Comparison of ENCODE assay signal across 24 cellular contexts in the genomic region with DNA sequence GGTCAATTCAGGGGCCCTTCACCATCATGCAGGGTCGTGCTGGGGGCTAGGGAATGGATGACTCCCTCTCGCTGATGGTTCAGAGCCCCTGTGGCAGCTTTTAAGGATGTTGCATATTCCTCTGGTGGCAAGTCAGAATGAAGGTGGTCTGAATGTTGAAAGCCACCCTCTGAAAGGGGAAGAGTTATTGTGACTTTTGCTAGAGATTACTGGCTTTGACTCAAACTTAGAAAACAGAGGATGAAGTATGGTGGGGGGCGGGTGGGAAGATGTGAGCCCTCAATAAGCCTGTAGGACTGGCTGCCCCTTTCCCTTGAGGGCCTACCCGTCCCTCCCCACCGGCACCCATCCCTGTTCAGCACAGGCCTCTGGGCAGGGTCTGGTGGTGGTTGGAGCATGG. TPM values are rescaled to one million over a fixed set of nuclear protein-coding genes. Genes with fewer than 3 reads are reported as not detected.
"Had no signal": no experiment of that assay in that cellular context is flagged by ENCODE, and none has a peak within 500 bp of the region (broad histone marks: within the 10 kb centered on the region; RNA-seq: fewer than 3 reads in every experiment).

No MANE protein-coding gene starts in this region.

- H3K9me3 ChIP-seq: gastroesophageal sphincter, left ventricle myocardium inferior, lower lobe of right lung, prostate gland, right lobe of liver, testis, tibial nerve had no signal

- H3K4me3 ChIP-seq: gastroesophageal sphincter, hepatocyte, left ventricle myocardium inferior, lower lobe of right lung, prostate gland, right lobe of liver, testis, tibial nerve had no signal

- H3K27ac ChIP-seq: gastroesophageal sphincter, hepatocyte, left ventricle myocardium inferior, lower lobe of right lung, parathyroid adenoma, prostate gland, right lobe of liver, testis, tibial nerve had no signal

- H3K4me1 Mint-ChIP-seq: stimulated activated effector memory CD8-positive, alpha-beta T cell treated with anti-CD3 and anti-CD28 coated beads, Interleukin-12 subunit alpha, Interleukin-12 subunit beta, amount 100 ng/mL, for 72 hours; stimulated activated naive CD8-positive, alpha-beta T cell treated with anti-CD3 and anti-CD28 coated beads, Interleukin-15, amount 100 ng/mL, for 72 hours had no signal

- H3K4me2 ChIP-seq: hepatocyte had no signal

- H3K36me3 ChIP-seq: gastroesophageal sphincter, left ventricle myocardium inferior, lower lobe of right lung, prostate gland, right lobe of liver, tibial nerve had no signal

- H3K9me3 Mint-ChIP-seq: stimulated activated effector memory CD8-positive, alpha-beta T cell treated with anti-CD3 and anti-CD28 coated beads, Interleukin-12 subunit alpha, Interleukin-12 subunit beta, amount 100 ng/mL, for 72 hours; stimulated activated naive CD8-positive, alpha-beta T cell treated with anti-CD3 and anti-CD28 coated beads, Interleukin-15, amount 100 ng/mL, for 72 hours had no signal

- H3K27ac Mint-ChIP-seq: nephron; stimulated activated effector memory CD8-positive, alpha-beta T cell treated with anti-CD3 and anti-CD28 coated beads, Interleukin-12 subunit alpha, Interleukin-12 subunit beta, amount 100 ng/mL, for 72 hours; stimulated activated naive CD8-positive, alpha-beta T cell treated with anti-CD3 and anti-CD28 coated beads, Interleukin-15, amount 100 ng/mL, for 72 hours had no signal

- H2AFZ ChIP-seq: hepatocyte, parathyroid adenoma had no signal

- H3K79me2 ChIP-seq: hepatocyte, parathyroid adenoma had no signal

- H3K9ac ChIP-seq: parathyroid adenoma had no signal

- DNase-seq: effector memory CD4-positive, alpha-beta T cell; kidney; left cardiac atrium; left ventricle myocardium inferior; lower lobe of right lung; mesenchymal stem cell; midbrain; right lobe of liver; stimulated activated CD4-positive, alpha-beta T cell treated with anti-CD3 and anti-CD28 coated beads, Interleukin-4, amount 100 ng/mL, for 1 hour; stimulated activated CD8-positive, alpha-beta memory T cell treated with anti-CD3 and anti-CD28 coated beads, Interleukin-4, amount 100 ng/mL, for 48 hours; stimulated activated naive CD8-positive, alpha-beta T cell treated with anti-CD3 and anti-CD28 coated beads, Interleukin-15, amount 100 ng/mL, for 72 hours; testis had no signal

- H3K27me3 ChIP-seq: gastroesophageal sphincter, hepatocyte, right lobe of liver, testis, tibial nerve had no signal

- H3K4me3 Mint-ChIP-seq: nephron; stimulated activated effector memory CD8-positive, alpha-beta T cell treated with anti-CD3 and anti-CD28 coated beads, Interleukin-12 subunit alpha, Interleukin-12 subunit beta, amount 100 ng/mL, for 72 hours; stimulated activated naive CD8-positive, alpha-beta T cell treated with anti-CD3 and anti-CD28 coated beads, Interleukin-15, amount 100 ng/mL, for 72 hours had no signal

- H3K4me1 ChIP-seq: gastroesophageal sphincter, left ventricle myocardium inferior, lower lobe of right lung, parathyroid adenoma, prostate gland, right lobe of liver, testis, tibial nerve had no signal

- H3K36me3 Mint-ChIP-seq: stimulated activated effector memory CD8-positive, alpha-beta T cell treated with anti-CD3 and anti-CD28 coated beads, Interleukin-12 subunit alpha, Interleukin-12 subunit beta, amount 100 ng/mL, for 72 hours had no signal

- ATAC-seq: esophagus mucosa; gastroesophageal sphincter; left cardiac atrium; lower lobe of right lung; stimulated activated effector memory CD8-positive, alpha-beta T cell treated with anti-CD3 and anti-CD28 coated beads, Interleukin-12 subunit alpha, Interleukin-12 subunit beta, amount 100 ng/mL, for 72 hours; stimulated activated naive CD8-positive, alpha-beta T cell treated with anti-CD3 and anti-CD28 coated beads, Interleukin-15, amount 100 ng/mL, for 72 hours had no signal

RNA-seq across cellular contexts. Expression of a gene that starts 23.2 kb away (rescaled TPM):
- total RNA-seq: esophagus mucosa, fibroblast of villous mesenchyme, gastroesophageal sphincter, hepatocyte, kidney, left cardiac atrium, left ventricle myocardium inferior, lower lobe of right lung, omental fat pad, prostate gland, renal cortical epithelial cell, subcutaneous adipose tissue, testis, tibial nerve had no signal
- polyA plus RNA-seq: hepatocyte had no signal
